In the genomic region with DNA sequence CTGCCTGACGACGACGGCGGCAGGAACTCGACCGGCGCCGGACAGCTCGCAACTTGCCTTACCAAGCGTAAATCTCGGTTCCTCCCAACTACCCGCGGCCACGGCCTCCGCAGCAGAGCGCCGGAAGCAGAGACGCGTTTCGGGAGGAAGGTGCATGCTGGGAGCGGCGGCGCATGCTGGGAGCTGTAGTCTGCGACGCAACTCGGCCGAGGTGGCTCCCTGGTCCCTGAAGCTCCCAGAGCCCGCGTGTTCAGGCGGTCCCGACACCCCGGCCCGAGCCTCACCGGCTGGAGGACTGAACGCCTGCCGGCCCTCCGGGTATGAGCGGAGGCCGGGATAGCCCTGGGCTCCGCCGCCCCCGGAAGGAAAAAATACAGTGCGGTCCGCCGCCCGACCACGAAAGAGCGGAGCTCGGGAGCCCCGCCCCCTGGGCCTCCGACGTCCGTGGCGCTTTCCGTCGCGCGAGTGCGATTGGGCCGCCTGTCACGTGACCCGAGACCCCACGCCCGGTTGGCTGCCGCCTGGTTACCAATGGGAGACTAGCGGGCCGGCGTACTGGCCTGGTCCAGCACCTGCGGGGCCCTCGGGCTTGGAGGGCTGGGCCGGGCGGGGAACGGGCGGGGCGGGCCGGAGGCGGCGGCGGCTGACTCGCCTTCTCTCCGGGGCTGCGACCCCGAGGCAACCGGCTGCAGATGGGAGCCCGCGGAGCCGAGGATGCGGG, we compare ENCODE assay signal across 8 cellular contexts. TPM values are rescaled to one million over a fixed set of nuclear protein-coding genes. Genes with fewer than 3 reads are reported as not detected.
DNase-seq lines count a peak whose midpoint lies in the region; ATAC-seq and TF ChIP-seq lines count a peak whose summit lies in the region.

A gene with protein sequence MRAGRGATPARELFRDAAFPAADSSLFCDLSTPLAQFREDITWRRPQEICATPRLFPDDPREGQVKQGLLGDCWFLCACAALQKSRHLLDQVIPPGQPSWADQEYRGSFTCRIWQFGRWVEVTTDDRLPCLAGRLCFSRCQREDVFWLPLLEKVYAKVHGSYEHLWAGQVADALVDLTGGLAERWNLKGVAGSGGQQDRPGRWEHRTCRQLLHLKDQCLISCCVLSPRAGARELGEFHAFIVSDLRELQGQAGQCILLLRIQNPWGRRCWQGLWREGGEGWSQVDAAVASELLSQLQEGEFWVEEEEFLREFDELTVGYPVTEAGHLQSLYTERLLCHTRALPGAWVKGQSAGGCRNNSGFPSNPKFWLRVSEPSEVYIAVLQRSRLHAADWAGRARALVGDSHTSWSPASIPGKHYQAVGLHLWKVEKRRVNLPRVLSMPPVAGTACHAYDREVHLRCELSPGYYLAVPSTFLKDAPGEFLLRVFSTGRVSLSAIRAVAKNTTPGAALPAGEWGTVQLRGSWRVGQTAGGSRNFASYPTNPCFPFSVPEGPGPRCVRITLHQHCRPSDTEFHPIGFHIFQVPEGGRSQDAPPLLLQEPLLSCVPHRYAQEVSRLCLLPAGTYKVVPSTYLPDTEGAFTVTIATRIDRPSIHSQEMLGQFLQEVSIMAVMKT (plus strand): TSS at position 537 of the 721 bp plus-strand sequence. CDS start 178 bp downstream, at position 715.

- no peaks in the 10 kb centered on the region for H3K27me3 Mint-ChIP-seq in activated T-helper 1 cell treated with anti-CD3 and anti-CD28 coated beads, Interleukin-12 subunit alpha, Interleukin-12 subunit beta, Interleukin-2, Interleukin-4 antibody, amounts not matched to agents 30 ng/mL and 10 ng/mL and 1 ng/mL, durations not matched to agents 14 hours and 24 hours and 36 hours (ENCODE audit: insufficient read depth)
- no peaks in the 10 kb centered on the region for H3K27me3 Mint-ChIP-seq in naive thymus-derived CD8-positive, alpha-beta T cell

- H3K36me3 ChIP-seq in DND-41 (ENCODE audit: insufficient read depth, low read length) (peaks cover 32% of the 10 kb centered on the region), GM23248 (ENCODE audit: low read depth) (no peaks in the 10 kb centered on the region), fibroblast of lung (ENCODE audit: control insufficient read depth, insufficient read depth, low read length) (peaks cover 1% of the 10 kb centered on the region)

- intact Hi-C loops in activated T-helper 1 cell treated with anti-CD3 and anti-CD28 coated beads, Interleukin-12 subunit alpha, Interleukin-12 subunit beta, Interleukin-2, Interleukin-4 antibody, amounts not matched to agents 30 ng/mL and 10 ng/mL and 1 ng/mL, durations not matched to agents 14 hours and 24 hours and 36 hours (cut with micrococcal nuclease): loop anchor here (1.0 kb wide), 8 partner anchors 20 to 922 kb away; a partner anchor contains a TSS

- H3K36me3 Mint-ChIP-seq in activated T-helper 1 cell treated with anti-CD3 and anti-CD28 coated beads, Interleukin-12 subunit alpha, Interleukin-12 subunit beta, Interleukin-2, Interleukin-4 antibody, amounts not matched to agents 30 ng/mL and 10 ng/mL and 1 ng/mL, durations not matched to agents 14 hours and 24 hours and 36 hours (ENCODE audit: low read depth): peaks cover 5% of the 10 kb centered on the region
- peaks cover 0 to 23% (median 2%) of the 10 kb centered on the region in 3 donors for H3K36me3 Mint-ChIP-seq in naive thymus-derived CD8-positive, alpha-beta T cell

- peaks cover 38% of the 10 kb centered on the region for H3K4me1 Mint-ChIP-seq in activated T-helper 1 cell treated with anti-CD3 and anti-CD28 coated beads, Interleukin-12 subunit alpha, Interleukin-12 subunit beta, Interleukin-2, Interleukin-4 antibody, amounts not matched to agents 30 ng/mL and 10 ng/mL and 1 ng/mL, durations not matched to agents 14 hours and 24 hours and 36 hours (ENCODE audit: low read depth)
- H3K4me1 Mint-ChIP-seq in naive thymus-derived CD8-positive, alpha-beta T cell: peaks cover 30 to 76% (median 56%) of the 10 kb centered on the region in 4 donors

- peak within 1 kb of the TSS; percentile 96 for H3K4me3 Mint-ChIP-seq in activated T-helper 1 cell treated with anti-CD3 and anti-CD28 coated beads, Interleukin-12 subunit alpha, Interleukin-12 subunit beta, Interleukin-2, Interleukin-4 antibody, amounts not matched to agents 30 ng/mL and 10 ng/mL and 1 ng/mL, durations not matched to agents 14 hours and 24 hours and 36 hours
- H3K4me3 Mint-ChIP-seq in naive thymus-derived CD8-positive, alpha-beta T cell: peak within 1 kb of the TSS; percentile 91 to 97 (median 96)

- peaks cover 93% of the 10 kb centered on the region for H3K79me2 ChIP-seq in DND-41 (ENCODE audit: insufficient read depth, low read length)
- H3K79me2 ChIP-seq in GM23248 (ENCODE audit: insufficient read depth): peaks cover 78% of the 10 kb centered on the region
- H3K79me2 ChIP-seq in fibroblast of lung (ENCODE audit: control insufficient read depth, insufficient read depth, low read length): peaks cover 53% of the 10 kb centered on the region

- no peaks in the 10 kb centered on the region for H3K9me2 ChIP-seq in GM23248 (ENCODE audit: insufficient read depth)

- H3K4me1 ChIP-seq in DND-41 (ENCODE audit: insufficient read depth, low read length) (peaks cover 48% of the 10 kb centered on the region), GM23248 (ENCODE audit: insufficient read depth) (peaks cover 19% of the 10 kb centered on the region), fibroblast of lung (ENCODE audit: control insufficient read depth, extremely low read depth, insufficient read depth, low read length) (peaks cover 12% of the 10 kb centered on the region)

- peak within 1 kb of the TSS; percentile 80 for H2AFZ ChIP-seq in DND-41 (ENCODE audit: low read depth, low read length)
- H2AFZ ChIP-seq in GM23248: peak within 1 kb of the TSS; percentile 66
- H2AFZ ChIP-seq in fibroblast of lung (ENCODE audit: low read length): peak within 1 kb of the TSS; percentile 87

- no peaks in the 10 kb centered on the region for H3K9me3 ChIP-seq in DND-41 (ENCODE audit: insufficient read depth, low read length, severe bottlenecking)
- H3K9me3 ChIP-seq in GM23248 (ENCODE audit: low read depth): no peaks in the 10 kb centered on the region
- H3K9me3 ChIP-seq in fibroblast of lung (ENCODE audit: control insufficient read depth, insufficient read depth, low read depth, low read length): no peaks in the 10 kb centered on the region

- in situ Hi-C loops in GM23248 (cut with MboI): no loop called here

- H3K9me3 Mint-ChIP-seq in activated T-helper 1 cell treated with anti-CD3 and anti-CD28 coated beads, Interleukin-12 subunit alpha, Interleukin-12 subunit beta, Interleukin-2, Interleukin-4 antibody, amounts not matched to agents 30 ng/mL and 10 ng/mL and 1 ng/mL, durations not matched to agents 14 hours and 24 hours and 36 hours: no peaks in the 10 kb centered on the region
- no peaks in the 10 kb centered on the region for H3K9me3 Mint-ChIP-seq in naive thymus-derived CD8-positive, alpha-beta T cell

- H3K4me2 ChIP-seq in DND-41 (ENCODE audit: insufficient read depth, low read length): peak within 1 kb of the TSS; percentile 97
- peak within 1 kb of the TSS; percentile 99 for H3K4me2 ChIP-seq in GM23248 (ENCODE audit: unreplicated experiment)
- peak within 1 kb of the TSS; percentile 98 for H3K4me2 ChIP-seq in fibroblast of lung (ENCODE audit: extremely low read depth, insufficient read depth, low read length)

- H3K9ac ChIP-seq in DND-41 (ENCODE audit: low read depth, low read length) (peak within 1 kb of the TSS; percentile 68), GM23248 (peak within 1 kb of the TSS; percentile 92), fibroblast of lung (ENCODE audit: insufficient read depth, low read length) (peak within 1 kb of the TSS; percentile 93)

- TF ChIP-seq CTCF in DND-41 (IDR thresholded peaks at IDR 0.05; ENCODE audit: borderline replicate concordance, extremely low read depth, low read length, poor library complexity, severe bottlenecking) (no peak), fibroblast of lung (conservative IDR thresholded peaks at IDR 0.05 in 1 of 2, IDR thresholded peaks at IDR 0.05 in 1 of 2; ENCODE audit: low read depth in 1 of 2, low read length in 2 of 2) (no peak)

- WGBS in GM23248 (ENCODE audit: low coverage in 1 of 2, low lambda C conversion rate in 2 of 2, missing lambda C conversion rate in 2 of 2), 2 experiments: 1% methylated on average over 65 to 78 of the region's 88 CpGs

- H3F3A ChIP-seq in GM23248 (ENCODE audit: insufficient read depth): peaks cover 6% of the 10 kb centered on the region; the same call in 1 of the 2 replicates

- peaks cover 68% of the 10 kb centered on the region for H4K20me1 ChIP-seq in DND-41 (ENCODE audit: insufficient read depth, low read length)
- no peaks in the 10 kb centered on the region for H4K20me1 ChIP-seq in GM23248 (ENCODE audit: insufficient read depth)
- H4K20me1 ChIP-seq in fibroblast of lung (ENCODE audit: control insufficient read depth, extremely low read depth, insufficient read depth, low read length): no peaks in the 10 kb centered on the region

- POLR2A ChIA-PET in naive thymus-derived CD8-positive, alpha-beta T cell (lab: Charles Lee): interaction anchor here (0.6 to 11.3 kb wide), 13 partner anchors 8 to 1181 kb away, joined by 3 to 461 read pairs (median 4); a partner anchor contains a TSS

- DNase-seq in DND-41 (peak; percentile 97), GM23248 (peak; percentile 100), Kasumi-1 (lab: John Stamatoyannopoulos, UW) (peak; percentile 68 to 75), RPMI7951 (ENCODE audit: low read depth) (peak; percentile 95), fibroblast of lung (ENCODE audit: low read depth in 2 of 2) (peak; percentile 93)
- peak; percentile 97 for DNase-seq in activated T-helper 1 cell treated with anti-CD3 and anti-CD28 coated beads, Interleukin-12 subunit alpha, Interleukin-12 subunit beta, Interleukin-2, Interleukin-4 antibody, amounts not matched to agents 30 ng/mL and 10 ng/mL and 1 ng/mL, durations not matched to agents 14 hours and 24 hours and 36 hours (ENCODE audit: low spot score)
- peak; percentile 91 to 99 (median 96) for DNase-seq in naive thymus-derived CD8-positive, alpha-beta T cell
- DNase-seq in stimulated activated naive CD4-positive, alpha-beta T cell (lab: John Stamatoyannopoulos, UW): peak; percentile 89 to 99 (median 95)

- H3K27ac Mint-ChIP-seq in activated T-helper 1 cell treated with anti-CD3 and anti-CD28 coated beads, Interleukin-12 subunit alpha, Interleukin-12 subunit beta, Interleukin-2, Interleukin-4 antibody, amounts not matched to agents 30 ng/mL and 10 ng/mL and 1 ng/mL, durations not matched to agents 14 hours and 24 hours and 36 hours: peak within 1 kb of the TSS; percentile 93
- peak within 1 kb of the TSS; percentile 88 to 97 (median 95) for H3K27ac Mint-ChIP-seq in naive thymus-derived CD8-positive, alpha-beta T cell

- peak; percentile 81 for ATAC-seq in DND-41 (ENCODE audit: insufficient read depth, low read depth)
- peak; percentile 86 to 88 for ATAC-seq in naive thymus-derived CD8-positive, alpha-beta T cell

- H3K27ac ChIP-seq in DND-41 (ENCODE audit: low read length) (peak within 1 kb of the TSS; percentile 88), GM23248 (peak within 1 kb of the TSS; percentile 59), fibroblast of lung (ENCODE audit: insufficient read depth, low read length) (peak within 1 kb of the TSS; percentile 83)

- peak within 1 kb of the TSS; percentile 72 to 82 for H3K4me3 ChIP-seq in DND-41 (ENCODE audit: low read depth in 1 of 2, low read length in 2 of 2)
- H3K4me3 ChIP-seq in GM23248: peak within 1 kb of the TSS; percentile 88
- H3K4me3 ChIP-seq in fibroblast of lung (replicated peaks in 1 of 4; ENCODE audit: control extremely low read depth in 1 of 4, insufficient read depth in 1 of 4, low read depth in 3 of 4, low read length in 4 of 4): peak within 1 kb of the TSS; percentile 61 to 83 (median 82)

- H3K27me3 ChIP-seq in DND-41 (ENCODE audit: insufficient read depth, low read length, poor library complexity) (no peaks in the 10 kb centered on the region), GM23248 (replicated peaks; ENCODE audit: insufficient read depth) (no peaks in the 10 kb centered on the region), fibroblast of lung (ENCODE audit: control insufficient read depth, insufficient read depth, low read length) (no peaks in the 10 kb centered on the region)

RNA-seq across cellular contexts. Expression of the gene that starts here (rescaled TPM):
- 13.3 and 29.5 TPM in 2 replicates for total RNA-seq in GM23248 (2014; rRNA removed; shearing (Covaris generic))
- polyA plus RNA-seq in GM23248 (2016; fragmentation: Nextera tagmentation; extraction: Ambion mirVana) (10.0 and 11.5 TPM in 2 replicates), fibroblast of lung (3.6 and 4.0 TPM in 2 replicates)
- 11.4 and 14.0 TPM in 2 replicates for total RNA-seq in RPMI7951 (2014; rRNA removed; shearing (Covaris generic))
- total RNA-seq in activated T-helper 1 cell treated with anti-CD3 and anti-CD28 coated beads, Interleukin-12 subunit alpha, Interleukin-12 subunit beta, Interleukin-2, Interleukin-4 antibody, amounts not matched to agents 30 ng/mL and 10 ng/mL and 1 ng/mL, durations not matched to agents 14 hours and 24 hours and 36 hours: 49.8 and 55.4 TPM in 2 replicates
- total RNA-seq in fibroblast of lung: 17.2 and 23.0 TPM in 2 replicates
- polyA plus RNA-seq in fibroblast of lung (2012): 6.4 and 9.2 TPM in 2 replicates
- polyA minus RNA-seq in fibroblast of lung (ENCODE audit: low replicate concordance): 2.8 and 8.5 TPM in 2 replicates
- 10 to 100 TPM; 91.1 to 93.2 TPM for total RNA-seq in naive thymus-derived CD8-positive, alpha-beta T cell
- polyA plus RNA-seq in naive thymus-derived CD8-positive, alpha-beta T cell: 10 to 100 TPM in 1 of 3 donors, 1 to 10 TPM in 2; 6.7 to 21.4 (median 9.8) TPM

Comparison
In these comparisons a context has a peak if more than half of its experiments do, and no peak if none do; other contexts are left out.
1. Peak in every context shown above with its lines: DNase-seq, ATAC-seq, H3K4me3 ChIP-seq and H3K27ac ChIP-seq.